In genomic region chr7:44082541-44083207, GRCh38 we compare ENCODE assay signal across 8 cellular contexts. TPM values are rescaled to one million over a fixed set of nuclear protein-coding genes. Genes with fewer than 3 reads are reported as not detected.
DNase-seq lines count a peak whose midpoint lies in the region; ATAC-seq and TF ChIP-seq lines count a peak whose summit lies in the region.

No MANE protein-coding gene starts in this region.

- no peaks in the 10 kb centered on the region for H3K36me3 ChIP-seq in ovary
- peaks cover 10 to 12% of the 10 kb centered on the region in 2 donors for H3K36me3 ChIP-seq in thyroid gland

- peak; percentile 55 for TF ChIP-seq POLR2A in GM10847 (IDR thresholded peaks at IDR 0.05; ENCODE audit: extremely low read depth, insufficient read length)
- peak; percentile 78 for TF ChIP-seq POLR2A in ovary (IDR thresholded peaks at IDR 0.05)
- TF ChIP-seq POLR2A in thyroid gland (IDR thresholded peaks at IDR 0.05) = peak; percentile 48 to 66

- H3K36me3 Mint-ChIP-seq in activated naive CD8-positive, alpha-beta T cell treated with anti-CD3 and anti-CD28 coated beads for 36 hours = peaks cover 22% of the 10 kb centered on the region

- H3K27ac ChIP-seq in ovary = peak overlapping the region; percentile 73 to 74
- H3K27ac ChIP-seq in thyroid gland = peak overlapping the region; percentile 29 to 96 (median 57)

- H3K4me1 ChIP-seq in ovary (ENCODE audit: insufficient read depth) (peaks cover 15% of the 10 kb centered on the region), thyroid gland (peaks cover 30 to 64% of the 10 kb centered on the region in 2 donors)

- no peak for TF ChIP-seq CTCF in ovary (IDR thresholded peaks at IDR 0.05)
- no peak for TF ChIP-seq CTCF in thyroid gland (IDR thresholded peaks at IDR 0.05)

- peak; percentile 93 for ATAC-seq in HG02642 (IDR thresholded peaks at IDR 0.05; ENCODE audit: poor library complexity, unreplicated experiment)
- ATAC-seq in Right ventricle myocardium inferior = peak; percentile 96

- peak overlapping the region; percentile 77 for H3K4me3 Mint-ChIP-seq in activated naive CD8-positive, alpha-beta T cell treated with anti-CD3 and anti-CD28 coated beads for 36 hours

- DNase-seq in NCI-H1105 (lab: John Stamatoyannopoulos, UW) (peak; percentile 98), SKM-1 (lab: John Stamatoyannopoulos, UW; ENCODE audit: unreplicated experiment) (peak; percentile 95), Right ventricle myocardium inferior (ENCODE audit: missing footprints) (peak; percentile 100), ovary (peak; percentile 96 to 99 (median 98)), thyroid gland (peak; percentile 100)
- peak; percentile 99 for DNase-seq in activated naive CD8-positive, alpha-beta T cell treated with anti-CD3 and anti-CD28 coated beads for 36 hours

- H3K9me3 Mint-ChIP-seq in activated naive CD8-positive, alpha-beta T cell treated with anti-CD3 and anti-CD28 coated beads for 36 hours = no peaks in the 10 kb centered on the region

- peak overlapping the region; percentile 81 for H3K27ac Mint-ChIP-seq in activated naive CD8-positive, alpha-beta T cell treated with anti-CD3 and anti-CD28 coated beads for 36 hours

- WGBS in ovary, 3 donors = 0 to 1% (median 1%) methylated on average over 50 to 54 of the region's 54 CpGs
- WGBS in thyroid gland, 2 donors = 1% methylated on average over 22 to 26 of the region's 54 CpGs

- no peak for TF ChIP-seq EP300 in ovary (IDR thresholded peaks at IDR 0.05)

- H3K27me3 Mint-ChIP-seq in activated naive CD8-positive, alpha-beta T cell treated with anti-CD3 and anti-CD28 coated beads for 36 hours = peaks cover 4% of the 10 kb centered on the region

- peaks cover 33% of the 10 kb centered on the region for H3K4me1 Mint-ChIP-seq in activated naive CD8-positive, alpha-beta T cell treated with anti-CD3 and anti-CD28 coated beads for 36 hours

- intact Hi-C loops in Right ventricle myocardium inferior (cut with DNase I) (loop anchor here (2.0 kb wide), 1 partner anchor 40 kb away; the partner anchor contains the start of gene POLD2), ovary (cut with DNase I) (loop anchor here in 2 of 4 donors (2.0 to 5.0 kb wide), 2 partner anchors 22 to 40 kb away; partner anchors contain the start of genes AEBP1 (in 1 of the 2) and POLD2 (in 1 of the 2)), thyroid gland (cut with DNase I) (no loop called here)

- H3K27me3 ChIP-seq in ovary (no peaks in the 10 kb centered on the region), thyroid gland (no peaks in the 10 kb centered on the region)

- H3K9me3 ChIP-seq in ovary = no peaks in the 10 kb centered on the region
- no peaks in the 10 kb centered on the region for H3K9me3 ChIP-seq in thyroid gland

- H3K4me3 ChIP-seq in ovary (peak overlapping the region; percentile 90), thyroid gland (replicated peaks in 1 of 3) (peak overlapping the region in 2 of 3 donors; percentile 20 to 76)

RNA-seq across cellular contexts. Expression of gene POLM, which starts 0.3 kb away (rescaled TPM):
- 10 to 100 TPM; 32.5 to 35.2 TPM for total RNA-seq in activated naive CD8-positive, alpha-beta T cell treated with anti-CD3 and anti-CD28 coated beads for 36 hours
- 16.1 TPM for total RNA-seq in Right ventricle myocardium inferior
- 10 to 100 TPM; 20.9 to 37.3 (median 30.2) TPM for total RNA-seq in ovary
- polyA plus RNA-seq in ovary = 10 to 100 TPM in 1 of 2 donors, 1 to 10 TPM in 1; 5.1 to 24.7 TPM
- 10 to 100 TPM; 51.1 to 85.0 (median 58.2) TPM for total RNA-seq in thyroid gland

RNA-seq across cellular contexts. Expression of gene PGAM2, which starts 17.3 kb away (rescaled TPM):
- under 1 TPM; 0.34 to 0.43 TPM for total RNA-seq in activated naive CD8-positive, alpha-beta T cell treated with anti-CD3 and anti-CD28 coated beads for 36 hours
- 1,123 TPM for total RNA-seq in Right ventricle myocardium inferior
- total RNA-seq in ovary = 1 to 10 TPM in 4 of 7 donors, under 1 TPM in 1, not detected in 2; 0.72 to 3.2 (median 1.9) TPM
- 1 to 10 TPM in 1 of 2 donors, under 1 TPM in 1; 0.40 to 1.7 TPM for polyA plus RNA-seq in ovary
- 10 to 100 TPM in 2 of 4 donors, 1 to 10 TPM in 2; 2.2 to 28.0 (median 9.1) TPM for total RNA-seq in thyroid gland

RNA-seq across cellular contexts. Expression of gene AEBP1, which starts 21.5 kb away (rescaled TPM):
- total RNA-seq in activated naive CD8-positive, alpha-beta T cell treated with anti-CD3 and anti-CD28 coated beads for 36 hours = 10 to 100 TPM; 32.6 to 38.3 TPM
- 13.6 TPM for total RNA-seq in Right ventricle myocardium inferior
- total RNA-seq in ovary = 100 to 1,000 TPM; 137 to 563 (median 327) TPM
- polyA plus RNA-seq in ovary = 100 to 1,000 TPM; 240 to 283 TPM
- 100 to 1,000 TPM in 1 of 4 donors, 10 to 100 TPM in 3; 38.9 to 151 (median 57.6) TPM for total RNA-seq in thyroid gland

RNA-seq across cellular contexts. Expression of gene DBNL, which starts 38.2 kb away (rescaled TPM):
- total RNA-seq in activated naive CD8-positive, alpha-beta T cell treated with anti-CD3 and anti-CD28 coated beads for 36 hours = 100 to 1,000 TPM; 131 to 136 TPM
- 36.0 TPM for total RNA-seq in Right ventricle myocardium inferior
- total RNA-seq in ovary = 10 to 100 TPM; 56.3 to 91.1 (median 70.2) TPM
- polyA plus RNA-seq in ovary = 10 to 100 TPM; 22.0 to 57.7 TPM
- 100 to 1,000 TPM; 108 to 165 (median 138) TPM for total RNA-seq in thyroid gland

RNA-seq across cellular contexts. Expression of gene POLD2, which starts 40.7 kb away (rescaled TPM):
- 100 to 1,000 TPM; 287 to 296 TPM for total RNA-seq in activated naive CD8-positive, alpha-beta T cell treated with anti-CD3 and anti-CD28 coated beads for 36 hours
- total RNA-seq in Right ventricle myocardium inferior (87.3 TPM), ovary (100 to 1,000 TPM in 2 of 7 donors, 10 to 100 TPM in 5; 42.4 to 118 (median 76.9) TPM), thyroid gland (10 to 100 TPM; 48.8 to 65.8 (median 55.1) TPM)
- polyA plus RNA-seq in ovary = 10 to 100 TPM; 35.3 to 63.5 TPM

Comparison
In these comparisons a context has a peak if more than half of its experiments do, and no peak if none do; other contexts are left out.
1. Peak in every context shown above with its lines: DNase-seq, ATAC-seq, H3K4me3 ChIP-seq and H3K27ac ChIP-seq.
2. RNA of gene PGAM2, which starts 17.3 kb away (total RNA-seq): 1,123 TPM in Right ventricle myocardium inferior (single experiment); 2.2 to 28.0 TPM in thyroid gland, 0.72 to 3.2 TPM in ovary and 0.34 to 0.43 TPM in activated naive CD8-positive, alpha-beta T cell treated with anti-CD3 and anti-CD28 coated beads for 36 hours; every median in the first group is over 10 times any median in the second.